In genomic region chr3:194198938-194199337, GRCh38 we compare ENCODE assay signal across 16 cellular contexts.
DNase-seq lines count a peak whose midpoint lies in the region; ATAC-seq and TF ChIP-seq lines count a peak whose summit lies in the region.
"Had no signal": no experiment of that assay in that cellular context is flagged by ENCODE, and none has a peak within 500 bp of the region (broad histone marks: within the 10 kb centered on the region; RNA-seq: fewer than 3 reads in every experiment).

No MANE protein-coding gene starts in this region.

- DNase-seq in SIG-M5 treated with dmso at 0.1 percent for 504 hours (lab: John Stamatoyannopoulos, UW; ENCODE audit: unreplicated experiment) (peak; percentile 45), SIG-M5 (lab: John Stamatoyannopoulos, UW) (no peak), NOMO-1 treated with DMSO at 0.1 percent for 48 hours (lab: John Stamatoyannopoulos, UW; ENCODE audit: unreplicated experiment) (peak; percentile 73), endothelial cell (ENCODE audit: low spot score) (no peak), NCI-H2081 treated with DMSO at 0.1 percent for 48 hours (lab: John Stamatoyannopoulos, UW) (no peak)
- DNase-seq in activated CD4-positive, alpha-beta memory T cell treated with anti-CD3 and anti-CD28 coated beads for 36 hours = no peak
- DNase-seq: GM23248; MG63; NCI-H1436; NCI-H2081; NCI-H526; NK-92 treated with Interleukin-12 subunit alpha and Interleukin-12 subunit beta, amount 100 ng/mL, for 24 hours; T1000 had no signal

- intact Hi-C loops in activated CD4-positive, alpha-beta memory T cell treated with anti-CD3 and anti-CD28 coated beads for 36 hours (cut with micrococcal nuclease) = no loop called here

- CTCF ChIA-PET in activated CD4-positive, alpha-beta memory T cell treated with anti-CD3 and anti-CD28 coated beads for 36 hours (lab: Charles Lee) = no interaction called here

- H3K27ac Mint-ChIP-seq in endothelial cell (ENCODE audit: unreplicated experiment) = peak overlapping the region; percentile 43
- H3K27ac Mint-ChIP-seq in activated CD4-positive, alpha-beta memory T cell treated with anti-CD3 and anti-CD28 coated beads for 36 hours = no peak overlapping the region

- H3K36me3 Mint-ChIP-seq in endothelial cell (ENCODE audit: low read depth, unreplicated experiment) = no peaks in the 10 kb centered on the region
- H3K36me3 Mint-ChIP-seq in activated CD4-positive, alpha-beta memory T cell treated with anti-CD3 and anti-CD28 coated beads for 36 hours = no peaks in the 10 kb centered on the region

- H3K9me3 Mint-ChIP-seq in endothelial cell (ENCODE audit: unreplicated experiment) = no peaks in the 10 kb centered on the region
- no peaks in the 10 kb centered on the region for H3K9me3 Mint-ChIP-seq in activated CD4-positive, alpha-beta memory T cell treated with anti-CD3 and anti-CD28 coated beads for 36 hours

- POLR2A ChIA-PET in activated CD4-positive, alpha-beta memory T cell treated with anti-CD3 and anti-CD28 coated beads for 36 hours (lab: Charles Lee) = no interaction called here

- H3K4me3 Mint-ChIP-seq in endothelial cell (ENCODE audit: unreplicated experiment) = no peak overlapping the region
- H3K4me3 Mint-ChIP-seq in activated CD4-positive, alpha-beta memory T cell treated with anti-CD3 and anti-CD28 coated beads for 36 hours = no peak overlapping the region

- peaks cover 46% of the 10 kb centered on the region for H3K4me1 Mint-ChIP-seq in endothelial cell (ENCODE audit: unreplicated experiment)
- H3K4me1 Mint-ChIP-seq in activated CD4-positive, alpha-beta memory T cell treated with anti-CD3 and anti-CD28 coated beads for 36 hours (ENCODE audit: low read depth) = peaks cover 13% of the 10 kb centered on the region

- TF ChIP-seq CTCF in endothelial cell (IDR thresholded peaks at IDR 0.05; ENCODE audit: unreplicated experiment) = no peak

- peaks cover 11% of the 10 kb centered on the region for H3K27me3 Mint-ChIP-seq in endothelial cell (ENCODE audit: unreplicated experiment)
- peaks cover 41% of the 10 kb centered on the region for H3K27me3 Mint-ChIP-seq in activated CD4-positive, alpha-beta memory T cell treated with anti-CD3 and anti-CD28 coated beads for 36 hours

- ATAC-seq in GM18868 (IDR thresholded peaks at IDR 0.05; ENCODE audit: unreplicated experiment) (no peak), HG03095 (IDR thresholded peaks at IDR 0.05; ENCODE audit: unreplicated experiment) (no peak)
- ATAC-seq: HCT116 had no signal

Comparison
In these comparisons a context has a peak if more than half of its experiments do, and no peak if none do; other contexts are left out.
1. DNase-seq: peak in SIG-M5 treated with dmso at 0.1 percent for 504 hours (single experiment) and NOMO-1 treated with DMSO at 0.1 percent for 48 hours (single experiment); none in SIG-M5 (single experiment), endothelial cell (single experiment), NCI-H2081 treated with DMSO at 0.1 percent for 48 hours (single experiment) and activated CD4-positive, alpha-beta memory T cell treated with anti-CD3 and anti-CD28 coated beads for 36 hours (single experiment).